ENCODE assay signal across 28 cellular contexts in the genomic region with DNA sequence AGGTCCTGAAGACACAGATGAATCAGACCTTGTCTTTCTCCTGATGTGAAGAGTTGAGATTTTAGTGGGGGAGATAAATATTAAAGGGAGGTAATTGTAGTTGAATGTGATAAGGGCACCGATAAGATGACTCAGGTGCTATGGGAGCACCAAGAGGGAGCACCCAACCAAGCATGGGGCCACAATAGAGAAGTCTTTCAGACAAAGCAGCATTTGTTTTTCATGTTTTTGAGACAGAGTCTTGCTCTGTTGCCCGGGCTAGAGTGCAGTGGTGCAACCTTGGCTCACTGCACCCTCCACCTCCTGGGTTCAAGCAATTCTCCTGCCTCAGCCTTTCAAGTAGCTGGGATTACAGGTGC. TPM values are rescaled to one million over a fixed set of nuclear protein-coding genes. Genes with fewer than 3 reads are reported as not detected.
"Had no signal": no experiment of that assay in that cellular context is flagged by ENCODE, and none has a peak within 500 bp of the region (broad histone marks: within the 10 kb centered on the region; RNA-seq: fewer than 3 reads in every experiment).

No MANE protein-coding gene starts in this region.

- H3K9ac ChIP-seq: KMS-11 had no signal

- H3K4me3 ChIP-seq: SK-N-MC had no signal

- DNase-seq: activated CD4-positive, alpha-beta memory T cell treated with anti-CD3 and anti-CD28 coated beads for 36 hours; activated CD4-positive, alpha-beta T cell treated with anti-CD3 and anti-CD28 coated beads, Interleukin-2, amount 10 ng/mL, durations not matched to agents 7 days and 5 days; activated CD4-positive, CD25-positive, alpha-beta regulatory T cell; activated CD8-positive, alpha-beta memory T cell treated with anti-CD3 and anti-CD28 coated beads for 24 hours; activated gamma-delta T cell; activated naive CD4-positive, alpha-beta T cell treated with anti-CD3 and anti-CD28 coated beads for 36 hours; activated T-cell treated with anti-CD3 and anti-CD28 coated beads, Interleukin-2, amount 50 U/mL, for 4 hours; amygdala; NCI-H1092 treated with DMSO at 0.1 percent for 48 hours; NCI-H1417 treated with DMSO at 0.1 percent for 48 hours; NCI-H1694; NCI-H2107; NCI-H2171 treated with DMSO at 0.1 percent for 48 hours; NCI-H345; NCI-H510A; NCI-H526 treated with DMSO at 0.1 percent for 48 hours; NCI-H82; RPMI8226; T-cell; T-helper 2 cell; T1000 had no signal

- H3K4me2 ChIP-seq: KMS-11 had no signal

- H3K27ac ChIP-seq: KMS-11, SK-N-MC had no signal

- FAIRE-seq: astrocyte, TTC549 had no signal

- ATAC-seq: activated T-cell treated with anti-CD3 and anti-CD28 coated beads, Interleukin-2, amount 50 U/mL, for 4 hours; activated T-helper 17 cell treated with anti-CD3 and anti-CD28 coated beads, Interleukin-2, amount 50 U/mL, for 72 hours; Right ventricle myocardium inferior; T-cell had no signal

RNA-seq across cellular contexts. Expression of a gene that starts 47.9 kb away (rescaled TPM):
- total RNA-seq: OCI-LY7 had no signal
